14 cellular contexts compared by ENCODE assay signal in genomic region chr9:92176068-92176799, GRCh38.
DNase-seq lines count a peak whose midpoint lies in the region; ATAC-seq, FAIRE-seq and TF ChIP-seq lines count a peak whose summit lies in the region.
"Had no signal": no experiment of that assay in that cellular context is flagged by ENCODE, and none has a peak within 500 bp of the region (broad histone marks: within the 10 kb centered on the region; RNA-seq: fewer than 3 reads in every experiment).

No MANE protein-coding gene starts in this region.

- no peak overlapping the region for H3K23ac ChIP-seq in H1 (ENCODE audit: insufficient read length)

- H3K4me2 ChIP-seq in H1 (ENCODE audit: insufficient read depth in 1 of 2, low read depth in 2 of 2, low read length in 2 of 2): no peak overlapping the region

- H3K4me3 ChIP-seq in H1 (ENCODE audit: extremely low read depth in 1 of 4, insufficient read depth in 2 of 4, low read depth in 3 of 4, low read length in 4 of 4) (no peak overlapping the region), vagina (no peak overlapping the region)
- H3K4me3 ChIP-seq: right lobe of liver, uterus had no signal

- H2BK20ac ChIP-seq in H1 (ENCODE audit: low read length): peak overlapping the region; percentile 61; the same call in 1 of the 2 replicates

- intact Hi-C loops in vagina (cut with DNase I): no loop called here

- no peak overlapping the region for H2BK5ac ChIP-seq in H1 (ENCODE audit: low read depth, low read length)

- no peaks in the 10 kb centered on the region for H3K4me1 Mint-ChIP-seq in progenitor cell of endocrine pancreas (ENCODE audit: low read depth)
- no peaks in the 10 kb centered on the region for H3K4me1 Mint-ChIP-seq in activated CD8-positive, alpha-beta memory T cell treated with anti-CD3 and anti-CD28 coated beads, Interleukin-2, amount 10 ng/mL, durations not matched to agents 7 days and 5 days

- H3K27me3 ChIP-seq in H1 (replicated peaks in 1 of 4; ENCODE audit: control insufficient read depth in 3 of 4, extremely low read depth in 1 of 4, insufficient read depth in 3 of 4, low read length in 3 of 4) (no peaks in the 10 kb centered on the region), vagina (no peaks in the 10 kb centered on the region)
- H3K27me3 ChIP-seq: right lobe of liver, uterus had no signal

- H3K9me3 ChIP-seq in H1 (ENCODE audit: insufficient read depth in 2 of 2, low read depth in 1 of 2, low read length in 1 of 2) (peaks cover 2 to 13% of the 10 kb centered on the region in 2 experiments; a peak in 2 of 4 replicates), vagina (no peaks in the 10 kb centered on the region)
- H3K9me3 ChIP-seq: right lobe of liver, uterus had no signal

- H2BK12ac ChIP-seq in H1 (ENCODE audit: low read depth, low read length): peak overlapping the region; percentile 23; the same call in 1 of the 2 replicates

- no peaks in the 10 kb centered on the region for H4K20me1 ChIP-seq in H1 (replicated peaks in 1 of 2; ENCODE audit: control insufficient read depth in 1 of 2, insufficient read depth in 2 of 2, low read length in 2 of 2)

- no peak overlapping the region for H2BK120ac ChIP-seq in H1 (replicated peaks; ENCODE audit: low read depth, low read length)

- TF ChIP-seq RAD21 in H1 (IDR thresholded peaks at IDR 0.05 in 1 of 2, conservative IDR thresholded peaks at IDR 0.05 in 1 of 2; ENCODE audit: low read depth in 2 of 2, low read length in 2 of 2): peak; percentile 51 to 65

- no peak overlapping the region for H4K91ac ChIP-seq in H1 (replicated peaks; ENCODE audit: insufficient read length, low read length)

- H3K79me2 ChIP-seq in H1 (ENCODE audit: control insufficient read depth in 1 of 2, insufficient read depth in 2 of 2, low read length in 2 of 2): no peaks in the 10 kb centered on the region

- peaks cover 2% of the 10 kb centered on the region for H3K27me3 Mint-ChIP-seq in progenitor cell of endocrine pancreas
- peaks cover 11% of the 10 kb centered on the region for H3K27me3 Mint-ChIP-seq in activated CD8-positive, alpha-beta memory T cell treated with anti-CD3 and anti-CD28 coated beads, Interleukin-2, amount 10 ng/mL, durations not matched to agents 7 days and 5 days
- H3K27me3 Mint-ChIP-seq: activated B cell treated with CpG ODN at 0.5 μM for 24 hours had no signal

- whole genome bisulfite sequencing in H1 (ENCODE audit: extremely low coverage in 1 of 2, insufficient coverage in 1 of 2, insufficient read length in 1 of 2, insufficient replicate concordance in 2 of 2, low coverage in 1 of 2, low lambda C conversion rate in 2 of 2, missing lambda C conversion rate in 1 of 2), 2 experiments: 86% methylated on average over 9 of the region's 9 CpGs; no CpG with 5 or more reads in 1 of the 2 experiments

- H4K5ac ChIP-seq in H1 (ENCODE audit: insufficient read length, low read depth, low read length): no peak overlapping the region

- DNase-seq in SIG-M5 treated with dmso at 0.1 percent for 504 hours (lab: John Stamatoyannopoulos, UW; ENCODE audit: unreplicated experiment): peak; percentile 37
- DNase-seq in SIG-M5 (lab: John Stamatoyannopoulos, UW): no peak
- DNase-seq in NCI-H69 (lab: John Stamatoyannopoulos, UW): peak; percentile 24
- no peak for DNase-seq in H1 (ENCODE audit: low read depth in 1 of 2, low spot score in 2 of 2)
- DNase-seq in progenitor cell of endocrine pancreas (ENCODE audit: low spot score, unreplicated experiment): no peak
- DNase-seq in vagina (ENCODE audit: extremely low spot score in 2 of 2): no peak
- DNase-seq in NCI-H524 treated with DMSO at 0.1 percent for 48 hours (lab: John Stamatoyannopoulos, UW): no peak
- DNase-seq in activated CD8-positive, alpha-beta memory T cell treated with anti-CD3 and anti-CD28 coated beads, Interleukin-2, amount 10 ng/mL, durations not matched to agents 7 days and 5 days: no peak
- DNase-seq: activated B cell treated with CpG ODN at 0.5 μM for 24 hours, HCEC 1CT, NCI-H1436 treated with DMSO at 0.1 percent for 48 hours, right lobe of liver, uterus had no signal

- H2AK5ac ChIP-seq in H1 (ENCODE audit: low read depth, low read length): no peak overlapping the region

- no peak overlapping the region for H3K4ac ChIP-seq in H1 (replicated peaks; ENCODE audit: insufficient read length, low read depth, low read length)

- H2AFZ ChIP-seq in H1 (ENCODE audit: low read length): 0 out of 2 replicates have a peak overlapping the region, but pooled peaks have one; percentile 57

- CTCF ChIA-PET in H1 (lab: Charles Lee; ENCODE audit: partially characterized antibody): interaction anchor here (0.6 to 9.0 kb wide), 24 partner anchors 8 to 426 kb away, joined by 3 to 100 read pairs (median 4); no protein-coding TSS in a partner anchor
- CTCF ChIA-PET in activated CD8-positive, alpha-beta memory T cell treated with anti-CD3 and anti-CD28 coated beads, Interleukin-2, amount 10 ng/mL, durations not matched to agents 7 days and 5 days (lab: Charles Lee): interaction anchor here (1.3 kb wide), 1 partner anchor 37 kb away, joined by 8 read pairs; no protein-coding TSS in a partner anchor

- H3K4me1 ChIP-seq in H1 (replicated peaks in 1 of 4; ENCODE audit: control insufficient read depth in 3 of 4, insufficient read depth in 4 of 4, low read length in 3 of 4) (peaks cover 0 to 4% (median 0%) of the 10 kb centered on the region in 4 experiments; a peak in 1 of 7 replicates), vagina (no peaks in the 10 kb centered on the region)
- H3K4me1 ChIP-seq: right lobe of liver, uterus had no signal

- no peaks in the 10 kb centered on the region; the same call in 1 of the 2 replicates for H3K79me1 ChIP-seq in H1 (ENCODE audit: low read depth, low read length)

- H3K18ac ChIP-seq in H1 (ENCODE audit: extremely low read depth, low read length): no peak overlapping the region; the same call in 1 of the 2 replicates

- no peak for TF ChIP-seq POLR2A in H1 (IDR thresholded peaks at IDR 0.05; ENCODE audit: control extremely low read depth in 1 of 2, low read depth in 2 of 2, low read length in 2 of 2)
- TF ChIP-seq POLR2A in vagina (IDR thresholded peaks at IDR 0.05): no peak

- TF ChIP-seq CTCF in H1 (IDR thresholded peaks at IDR 0.05; ENCODE audit: control extremely low read depth in 1 of 3, insufficient read depth in 1 of 3, low read depth in 1 of 3, low read length in 3 of 3): peak; percentile 21 to 69 (median 40)
- TF ChIP-seq CTCF in progenitor cell of endocrine pancreas (IDR thresholded peaks at IDR 0.05; ENCODE audit: unreplicated experiment): peak; percentile 17
- no peak for TF ChIP-seq CTCF in vagina (IDR thresholded peaks at IDR 0.05)

- H3K23me2 ChIP-seq in H1 (ENCODE audit: low read depth, low read length): no peaks in the 10 kb centered on the region

- no peak overlapping the region for H3K27ac Mint-ChIP-seq in progenitor cell of endocrine pancreas
- H3K27ac Mint-ChIP-seq in activated CD8-positive, alpha-beta memory T cell treated with anti-CD3 and anti-CD28 coated beads, Interleukin-2, amount 10 ng/mL, durations not matched to agents 7 days and 5 days: no peak overlapping the region
- H3K27ac Mint-ChIP-seq: activated B cell treated with CpG ODN at 0.5 μM for 24 hours; activated T-helper 2 cell treated with anti-CD3 and anti-CD28 coated beads, Interferon-gamma antibody, Interleukin-2, Interleukin-4, amounts not matched to agents 10 μg/mL and 5 μg/mL and 100 μg/mL, durations not matched to agents 14 hours and 24 hours and 36 hours had no signal

- FAIRE-seq in H1 (lab: Jason Lieb, UNC): peak; percentile 32

- H4K8ac ChIP-seq in H1 (ENCODE audit: extremely low read depth, insufficient read depth, low read length): no peak overlapping the region

- no peak for TF ChIP-seq EP300 in H1 (IDR thresholded peaks at IDR 0.05; ENCODE audit: borderline replicate concordance in 1 of 2, low read depth in 2 of 2, low read length in 2 of 2)

- H3K27ac ChIP-seq in H1 (ENCODE audit: low read depth, low read length): no peak overlapping the region
- H3K27ac ChIP-seq in vagina: no peak overlapping the region
- H3K27ac ChIP-seq: right lobe of liver, uterus had no signal

- H3K36me3 ChIP-seq in H1 (ENCODE audit: control insufficient read depth in 2 of 4, insufficient read depth in 4 of 4, low read length in 3 of 4) (no peaks in the 10 kb centered on the region), vagina (no peaks in the 10 kb centered on the region)
- H3K36me3 ChIP-seq: right lobe of liver, uterus had no signal

- H3K4me3 Mint-ChIP-seq in progenitor cell of endocrine pancreas (ENCODE audit: low read depth): no peak overlapping the region
- H3K4me3 Mint-ChIP-seq in activated CD8-positive, alpha-beta memory T cell treated with anti-CD3 and anti-CD28 coated beads, Interleukin-2, amount 10 ng/mL, durations not matched to agents 7 days and 5 days: no peak overlapping the region
- H3K4me3 Mint-ChIP-seq: activated B cell treated with CpG ODN at 0.5 μM for 24 hours had no signal

- no peak overlapping the region for H2BK15ac ChIP-seq in H1 (ENCODE audit: low read length)

- H3K36me3 Mint-ChIP-seq in progenitor cell of endocrine pancreas (ENCODE audit: insufficient read depth): no peaks in the 10 kb centered on the region
- H3K36me3 Mint-ChIP-seq in activated CD8-positive, alpha-beta memory T cell treated with anti-CD3 and anti-CD28 coated beads, Interleukin-2, amount 10 ng/mL, durations not matched to agents 7 days and 5 days: no peaks in the 10 kb centered on the region

- H3K9me3 Mint-ChIP-seq in progenitor cell of endocrine pancreas (ENCODE audit: low read depth): peaks cover 3% of the 10 kb centered on the region
- peaks cover 4% of the 10 kb centered on the region for H3K9me3 Mint-ChIP-seq in activated CD8-positive, alpha-beta memory T cell treated with anti-CD3 and anti-CD28 coated beads, Interleukin-2, amount 10 ng/mL, durations not matched to agents 7 days and 5 days (ENCODE audit: low read depth)
- H3K9me3 Mint-ChIP-seq: activated T-helper 2 cell treated with anti-CD3 and anti-CD28 coated beads, Interferon-gamma antibody, Interleukin-2, Interleukin-4, amounts not matched to agents 10 μg/mL and 5 μg/mL and 100 μg/mL, durations not matched to agents 14 hours and 24 hours and 36 hours had no signal

- H3K14ac ChIP-seq in H1 (ENCODE audit: insufficient read length): no peak overlapping the region

- H3K9ac ChIP-seq in H1 (replicated peaks in 1 of 4; ENCODE audit: extremely low read depth in 1 of 4, low read depth in 3 of 4, low read length in 3 of 4): no peak overlapping the region

- ATAC-seq in activated CD8-positive, alpha-beta memory T cell treated with anti-CD3 and anti-CD28 coated beads, Interleukin-2, amount 10 ng/mL, durations not matched to agents 7 days and 5 days: no peak

- no peak overlapping the region for H3K56ac ChIP-seq in H1 (replicated peaks; ENCODE audit: insufficient read length, low read depth, low read length)

- POLR2A ChIA-PET in H1 (lab: Charles Lee; ENCODE audit: partially characterized antibody): interaction anchor here (1.2 kb wide), 1 partner anchor 38 kb away, joined by 4 read pairs; no protein-coding TSS in a partner anchor

Comparison
In these comparisons a context has a peak if more than half of its experiments do, and no peak if none do; other contexts are left out.
1. DNase-seq: peak in SIG-M5 treated with dmso at 0.1 percent for 504 hours (single experiment) and NCI-H69 (single experiment); none in SIG-M5 (single experiment), H1 (0 of 2), progenitor cell of endocrine pancreas (single experiment), vagina (0 of 2), NCI-H524 treated with DMSO at 0.1 percent for 48 hours (single experiment) and activated CD8-positive, alpha-beta memory T cell treated with anti-CD3 and anti-CD28 coated beads, Interleukin-2, amount 10 ng/mL, durations not matched to agents 7 days and 5 days (single experiment).
2. CTCF ChIP-seq: peak in H1 (3 of 3) and progenitor cell of endocrine pancreas (single experiment); none in vagina (0 of 3).